ENCODE assay signal across 8 cellular contexts in genomic region chr10:132592790-132593788, GRCh38. TPM values are rescaled to one million over a fixed set of nuclear protein-coding genes. Genes with fewer than 3 reads are reported as not detected.
DNase-seq lines count a peak whose midpoint lies in the region; ATAC-seq and TF ChIP-seq lines count a peak whose summit lies in the region.

No MANE protein-coding gene starts in this region.

- TF ChIP-seq CTCF in progenitor cell of endocrine pancreas (IDR thresholded peaks at IDR 0.05; ENCODE audit: unreplicated experiment) = no peak

- H3K9ac ChIP-seq in skeletal muscle tissue (ENCODE audit: low read depth in 1 of 3, low read length in 3 of 3) = no peak overlapping the region

- no peaks in the 10 kb centered on the region for H3K9me3 ChIP-seq in skeletal muscle tissue (ENCODE audit: control insufficient read depth in 3 of 3, low read length in 3 of 3)

- peaks cover 6% of the 10 kb centered on the region for H3K36me3 Mint-ChIP-seq in activated naive CD4-positive, alpha-beta T cell treated with anti-CD3 and anti-CD28 coated beads, Interleukin-2, amount 10 ng/mL, durations not matched to agents 7 days and 5 days
- H3K36me3 Mint-ChIP-seq in progenitor cell of endocrine pancreas (ENCODE audit: insufficient read depth) = peaks cover 5% of the 10 kb centered on the region

- H3K4me1 Mint-ChIP-seq in activated naive CD4-positive, alpha-beta T cell treated with anti-CD3 and anti-CD28 coated beads, Interleukin-2, amount 10 ng/mL, durations not matched to agents 7 days and 5 days = peaks cover 51% of the 10 kb centered on the region
- H3K4me1 Mint-ChIP-seq in progenitor cell of endocrine pancreas (ENCODE audit: low read depth) = peaks cover 6% of the 10 kb centered on the region

- H3K4me3 Mint-ChIP-seq in activated naive CD4-positive, alpha-beta T cell treated with anti-CD3 and anti-CD28 coated beads, Interleukin-2, amount 10 ng/mL, durations not matched to agents 7 days and 5 days = no peak overlapping the region
- H3K4me3 Mint-ChIP-seq in progenitor cell of endocrine pancreas (ENCODE audit: low read depth) = no peak overlapping the region

- H3K9me3 Mint-ChIP-seq in activated naive CD4-positive, alpha-beta T cell treated with anti-CD3 and anti-CD28 coated beads, Interleukin-2, amount 10 ng/mL, durations not matched to agents 7 days and 5 days = peaks cover 18% of the 10 kb centered on the region
- H3K9me3 Mint-ChIP-seq in progenitor cell of endocrine pancreas (ENCODE audit: low read depth) = peaks cover 2% of the 10 kb centered on the region

- ATAC-seq in activated CD4-positive, CD25-positive, alpha-beta regulatory T cell treated with anti-CD3 and anti-CD28 coated beads, Interleukin-2, amount 50 U/mL, for 24 hours = peak; percentile 80 to 87
- peak; percentile 66 for ATAC-seq in HG02970 (IDR thresholded peaks at IDR 0.05; ENCODE audit: low FRiP score, unreplicated experiment)

- no peaks in the 10 kb centered on the region for H3K27me3 ChIP-seq in skeletal muscle tissue (ENCODE audit: control insufficient read depth in 3 of 3, insufficient read depth in 3 of 3, low read length in 3 of 3)

- peak overlapping the region; percentile 17 for H3K27ac ChIP-seq in skeletal muscle tissue (ENCODE audit: low read depth, low read length)

- no peak for DNase-seq in activated CD4-positive, CD25-positive, alpha-beta regulatory T cell (lab: John Stamatoyannopoulos, UW)
- peak; percentile 45 for DNase-seq in activated naive CD4-positive, alpha-beta T cell treated with anti-CD3 and anti-CD28 coated beads, Interleukin-2, amount 10 ng/mL, durations not matched to agents 7 days and 5 days
- DNase-seq in NCI-H345 treated with DMSO at 0.1 percent for 48 hours (lab: John Stamatoyannopoulos, UW; ENCODE audit: unreplicated experiment) (no peak), kidney glomerular epithelial cell (lab: John Stamatoyannopoulos, UW) (no peak), progenitor cell of endocrine pancreas (ENCODE audit: low spot score, unreplicated experiment) (no peak)

- CTCF ChIA-PET in activated naive CD4-positive, alpha-beta T cell treated with anti-CD3 and anti-CD28 coated beads, Interleukin-2, amount 10 ng/mL, durations not matched to agents 7 days and 5 days (lab: Charles Lee) = no interaction called here

- H3K4me3 ChIP-seq in skeletal muscle tissue (ENCODE audit: low read length in 3 of 3) = peak overlapping the region in 1 of 3 donors; percentile 13

- no peaks in the 10 kb centered on the region for H3K27me3 Mint-ChIP-seq in activated naive CD4-positive, alpha-beta T cell treated with anti-CD3 and anti-CD28 coated beads, Interleukin-2, amount 10 ng/mL, durations not matched to agents 7 days and 5 days
- no peaks in the 10 kb centered on the region for H3K27me3 Mint-ChIP-seq in progenitor cell of endocrine pancreas

- H3K4me1 ChIP-seq in skeletal muscle tissue (ENCODE audit: control insufficient read depth in 3 of 3, insufficient read depth in 3 of 3, low read length in 3 of 3) = peaks cover 46 to 75% (median 69%) of the 10 kb centered on the region in 3 donors

- H3K27ac Mint-ChIP-seq in activated naive CD4-positive, alpha-beta T cell treated with anti-CD3 and anti-CD28 coated beads, Interleukin-2, amount 10 ng/mL, durations not matched to agents 7 days and 5 days = peak overlapping the region; percentile 74
- H3K27ac Mint-ChIP-seq in progenitor cell of endocrine pancreas = no peak overlapping the region

- H3K36me3 ChIP-seq in skeletal muscle tissue (ENCODE audit: control insufficient read depth in 3 of 3, insufficient read depth in 3 of 3, low read length in 3 of 3) = peaks cover 0 to 3% (median 0%) of the 10 kb centered on the region in 3 donors

RNA-seq across cellular contexts. Expression of gene INPP5A, which starts 55.5 kb away (rescaled TPM):
- total RNA-seq in skeletal muscle tissue (50.6 TPM), progenitor cell of endocrine pancreas (30.0 and 30.6 TPM in 2 replicates)
